25 cellular contexts compared by ENCODE assay signal in genomic region chr7:47185839-47186238, GRCh38.
DNase-seq lines count a peak whose midpoint lies in the region; ATAC-seq, FAIRE-seq and TF ChIP-seq lines count a peak whose summit lies in the region.
"Had no signal": no experiment of that assay in that cellular context is flagged by ENCODE, and none has a peak within 500 bp of the region (broad histone marks: within the 10 kb centered on the region; RNA-seq: fewer than 3 reads in every experiment).

No MANE protein-coding gene starts in this region.

- no peaks in the 10 kb centered on the region for H3K9me3 ChIP-seq in left ventricle myocardium inferior (replicated peaks)
- H3K9me3 ChIP-seq in T-helper 17 cell (ENCODE audit: control insufficient read depth, low read length, poor library complexity, severe bottlenecking) = no peaks in the 10 kb centered on the region
- H3K9me3 ChIP-seq: SK-N-SH had no signal

- no peaks in the 10 kb centered on the region for H3K9me3 Mint-ChIP-seq in naive B cell

- FAIRE-seq in urothelium cell line (lab: Jason Lieb, UNC) = peak; percentile 40
- FAIRE-seq: A204.1, D721Med, H54 had no signal

- H3K36me3 ChIP-seq in left ventricle myocardium inferior = no peaks in the 10 kb centered on the region

- H3K4me1 Mint-ChIP-seq in naive B cell (peaks cover 16 to 49% (median 27%) of the 10 kb centered on the region in 3 donors), T-helper 17 cell (no peaks in the 10 kb centered on the region)

- TF ChIP-seq CTCF in left ventricle myocardium inferior (IDR thresholded peaks at IDR 0.05; ENCODE audit: borderline replicate concordance) = no peak

- no peaks in the 10 kb centered on the region for H3K27me3 ChIP-seq in left ventricle myocardium inferior (ENCODE audit: low read depth)

- ATAC-seq in Right ventricle myocardium superior (ENCODE audit: poor library complexity) = no peak
- peak; percentile 3 for ATAC-seq in HG02938 (IDR thresholded peaks at IDR 0.05; ENCODE audit: unreplicated experiment)
- ATAC-seq in naive B cell (ENCODE audit: low read depth in 2 of 2) = no peak
- no peak for ATAC-seq in T-helper 17 cell
- ATAC-seq in HG03135 (IDR thresholded peaks at IDR 0.05; ENCODE audit: unreplicated experiment) = no peak
- ATAC-seq: PC-3 had no signal

- H3K27me3 Mint-ChIP-seq in naive B cell (peaks cover 0 to 6% (median 2%) of the 10 kb centered on the region in 3 donors), T-helper 17 cell (no peaks in the 10 kb centered on the region)

- peak overlapping the region; percentile 78 for H3K27ac ChIP-seq in left ventricle myocardium inferior (replicated peaks)
- H3K27ac ChIP-seq: KMS-11 had no signal

- peak overlapping the region in 4 of 6 donors; percentile 25 to 88 (median 62) for H3K27ac Mint-ChIP-seq in naive B cell
- H3K27ac Mint-ChIP-seq in T-helper 17 cell = no peak overlapping the region

- H3K4me3 Mint-ChIP-seq in naive B cell (peak overlapping the region in 3 of 8 donors; percentile 35 to 71 (median 57)), T-helper 17 cell (no peak overlapping the region)

- DNase-seq in left ventricle myocardium inferior (no peak), Right ventricle myocardium superior (no peak), naive B cell (no peak), urothelium cell line (ENCODE audit: low spot score) (no peak), head of caudate nucleus (no peak), T-helper 17 cell (no peak)
- DNase-seq: DMS53, EL, GF-D8, IMR-90, NCI-H1105 treated with DMSO at 0.1 percent for 48 hours, NCI-H1694, NCI-H2081, NCI-H2171 treated with DMSO at 0.1 percent for 48 hours, NCI-H446, NCI-H526, PC-3, SIG-M5, SK-N-SH had no signal

- H3K4me3 ChIP-seq in left ventricle myocardium inferior = no peak overlapping the region

- intact Hi-C loops in left ventricle myocardium inferior (cut with micrococcal nuclease) = no loop called here
- intact Hi-C loops in Right ventricle myocardium superior (cut with DNase I) = loop anchor here (10.0 kb wide), 1 partner anchor 49 kb away; no protein-coding TSS in a partner anchor
- intact Hi-C loops in head of caudate nucleus (cut with DNase I) = loop anchor here (10.0 kb wide), 1 partner anchor 1271 kb away; no protein-coding TSS in a partner anchor

- H3K36me3 Mint-ChIP-seq in naive B cell = no peaks in the 10 kb centered on the region
- no peaks in the 10 kb centered on the region for H3K36me3 Mint-ChIP-seq in T-helper 17 cell (ENCODE audit: low read depth)

- peaks cover 67% of the 10 kb centered on the region for H3K4me1 ChIP-seq in left ventricle myocardium inferior
